2 cellular contexts compared by ENCODE assay signal in the genomic region with DNA sequence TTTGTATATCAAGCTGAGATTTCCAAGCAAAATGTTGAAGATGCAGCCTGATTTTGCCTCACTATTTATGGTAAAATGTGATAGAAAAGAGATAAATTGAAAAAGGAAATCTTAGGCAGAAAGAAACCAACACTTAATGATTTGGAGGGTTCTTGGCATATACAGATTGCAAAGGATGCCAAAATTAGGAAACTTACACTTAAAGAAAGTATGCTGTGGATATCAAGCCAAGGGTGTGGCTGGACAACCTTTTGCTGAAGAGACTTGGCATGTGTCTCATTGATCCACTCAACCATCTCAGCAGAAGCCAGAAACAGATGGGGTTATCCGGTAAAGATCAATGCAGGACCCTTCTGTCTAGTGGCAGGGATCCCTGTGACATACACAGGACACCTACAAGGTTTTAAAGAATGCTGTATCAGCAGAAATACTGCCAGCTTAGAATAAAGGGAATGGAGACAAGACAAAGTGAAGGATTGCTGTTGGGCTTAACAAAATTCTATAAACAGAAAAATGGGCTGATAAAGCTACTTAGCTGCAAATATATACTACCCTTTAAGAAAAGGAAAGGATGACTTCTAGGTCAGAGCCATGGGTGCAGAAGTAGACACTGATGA.
TF ChIP-seq lines count a peak whose summit lies in the region.

No MANE protein-coding gene starts in this region.

TF ChIP-seq in HepG2, 621 proteins besides CTCF, POLR2A, EP300 and RAD21:
- TF ChIP-seq, protein P1, sequence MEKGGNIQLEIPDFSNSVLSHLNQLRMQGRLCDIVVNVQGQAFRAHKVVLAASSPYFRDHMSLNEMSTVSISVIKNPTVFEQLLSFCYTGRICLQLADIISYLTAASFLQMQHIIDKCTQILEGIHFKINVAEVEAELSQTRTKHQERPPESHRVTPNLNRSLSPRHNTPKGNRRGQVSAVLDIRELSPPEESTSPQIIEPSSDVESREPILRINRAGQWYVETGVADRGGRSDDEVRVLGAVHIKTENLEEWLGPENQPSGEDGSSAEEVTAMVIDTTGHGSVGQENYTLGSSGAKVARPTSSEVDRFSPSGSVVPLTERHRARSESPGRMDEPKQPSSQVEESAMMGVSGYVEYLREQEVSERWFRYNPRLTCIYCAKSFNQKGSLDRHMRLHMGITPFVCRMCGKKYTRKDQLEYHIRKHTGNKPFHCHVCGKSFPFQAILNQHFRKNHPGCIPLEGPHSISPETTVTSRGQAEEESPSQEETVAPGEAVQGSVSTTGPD (CRISPR knock-in tag; IDR thresholded peaks at IDR 0.05) = no peak
- TF ChIP-seq TGIF2 (CRISPR knock-in tag; IDR thresholded peaks at IDR 0.05) = no peak
- TF ChIP-seq MAFF (IDR thresholded peaks at IDR 0.05; ENCODE audit: low read depth, low read length) = peak; percentile 99
- no peak for TF ChIP-seq ZNF629 (CRISPR knock-in tag; conservative IDR thresholded peaks at IDR 0.05)
- TF ChIP-seq, protein P2, sequence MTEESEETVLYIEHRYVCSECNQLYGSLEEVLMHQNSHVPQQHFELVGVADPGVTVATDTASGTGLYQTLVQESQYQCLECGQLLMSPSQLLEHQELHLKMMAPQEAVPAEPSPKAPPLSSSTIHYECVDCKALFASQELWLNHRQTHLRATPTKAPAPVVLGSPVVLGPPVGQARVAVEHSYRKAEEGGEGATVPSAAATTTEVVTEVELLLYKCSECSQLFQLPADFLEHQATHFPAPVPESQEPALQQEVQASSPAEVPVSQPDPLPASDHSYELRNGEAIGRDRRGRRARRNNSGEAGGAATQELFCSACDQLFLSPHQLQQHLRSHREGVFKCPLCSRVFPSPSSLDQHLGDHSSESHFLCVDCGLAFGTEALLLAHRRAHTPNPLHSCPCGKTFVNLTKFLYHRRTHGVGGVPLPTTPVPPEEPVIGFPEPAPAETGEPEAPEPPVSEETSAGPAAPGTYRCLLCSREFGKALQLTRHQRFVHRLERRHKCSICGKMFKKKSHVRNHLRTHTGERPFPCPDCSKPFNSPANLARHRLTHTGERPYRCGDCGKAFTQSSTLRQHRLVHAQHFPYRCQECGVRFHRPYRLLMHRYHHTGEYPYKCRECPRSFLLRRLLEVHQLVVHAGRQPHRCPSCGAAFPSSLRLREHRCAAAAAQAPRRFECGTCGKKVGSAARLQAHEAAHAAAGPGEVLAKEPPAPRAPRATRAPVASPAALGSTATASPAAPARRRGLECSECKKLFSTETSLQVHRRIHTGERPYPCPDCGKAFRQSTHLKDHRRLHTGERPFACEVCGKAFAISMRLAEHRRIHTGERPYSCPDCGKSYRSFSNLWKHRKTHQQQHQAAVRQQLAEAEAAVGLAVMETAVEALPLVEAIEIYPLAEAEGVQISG (CRISPR knock-in tag; IDR thresholded peaks at IDR 0.05) = no peak
- TF ChIP-seq, protein P3, sequence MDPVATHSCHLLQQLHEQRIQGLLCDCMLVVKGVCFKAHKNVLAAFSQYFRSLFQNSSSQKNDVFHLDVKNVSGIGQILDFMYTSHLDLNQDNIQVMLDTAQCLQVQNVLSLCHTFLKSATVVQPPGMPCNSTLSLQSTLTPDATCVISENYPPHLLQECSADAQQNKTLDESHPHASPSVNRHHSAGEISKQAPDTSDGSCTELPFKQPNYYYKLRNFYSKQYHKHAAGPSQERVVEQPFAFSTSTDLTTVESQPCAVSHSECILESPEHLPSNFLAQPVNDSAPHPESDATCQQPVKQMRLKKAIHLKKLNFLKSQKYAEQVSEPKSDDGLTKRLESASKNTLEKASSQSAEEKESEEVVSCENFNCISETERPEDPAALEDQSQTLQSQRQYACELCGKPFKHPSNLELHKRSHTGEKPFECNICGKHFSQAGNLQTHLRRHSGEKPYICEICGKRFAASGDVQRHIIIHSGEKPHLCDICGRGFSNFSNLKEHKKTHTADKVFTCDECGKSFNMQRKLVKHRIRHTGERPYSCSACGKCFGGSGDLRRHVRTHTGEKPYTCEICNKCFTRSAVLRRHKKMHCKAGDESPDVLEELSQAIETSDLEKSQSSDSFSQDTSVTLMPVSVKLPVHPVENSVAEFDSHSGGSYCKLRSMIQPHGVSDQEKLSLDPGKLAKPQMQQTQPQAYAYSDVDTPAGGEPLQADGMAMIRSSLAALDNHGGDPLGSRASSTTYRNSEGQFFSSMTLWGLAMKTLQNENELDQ (CRISPR knock-in tag; IDR thresholded peaks at IDR 0.05; ENCODE audit: borderline replicate concordance) = no peak
- TF ChIP-seq, protein P4, sequence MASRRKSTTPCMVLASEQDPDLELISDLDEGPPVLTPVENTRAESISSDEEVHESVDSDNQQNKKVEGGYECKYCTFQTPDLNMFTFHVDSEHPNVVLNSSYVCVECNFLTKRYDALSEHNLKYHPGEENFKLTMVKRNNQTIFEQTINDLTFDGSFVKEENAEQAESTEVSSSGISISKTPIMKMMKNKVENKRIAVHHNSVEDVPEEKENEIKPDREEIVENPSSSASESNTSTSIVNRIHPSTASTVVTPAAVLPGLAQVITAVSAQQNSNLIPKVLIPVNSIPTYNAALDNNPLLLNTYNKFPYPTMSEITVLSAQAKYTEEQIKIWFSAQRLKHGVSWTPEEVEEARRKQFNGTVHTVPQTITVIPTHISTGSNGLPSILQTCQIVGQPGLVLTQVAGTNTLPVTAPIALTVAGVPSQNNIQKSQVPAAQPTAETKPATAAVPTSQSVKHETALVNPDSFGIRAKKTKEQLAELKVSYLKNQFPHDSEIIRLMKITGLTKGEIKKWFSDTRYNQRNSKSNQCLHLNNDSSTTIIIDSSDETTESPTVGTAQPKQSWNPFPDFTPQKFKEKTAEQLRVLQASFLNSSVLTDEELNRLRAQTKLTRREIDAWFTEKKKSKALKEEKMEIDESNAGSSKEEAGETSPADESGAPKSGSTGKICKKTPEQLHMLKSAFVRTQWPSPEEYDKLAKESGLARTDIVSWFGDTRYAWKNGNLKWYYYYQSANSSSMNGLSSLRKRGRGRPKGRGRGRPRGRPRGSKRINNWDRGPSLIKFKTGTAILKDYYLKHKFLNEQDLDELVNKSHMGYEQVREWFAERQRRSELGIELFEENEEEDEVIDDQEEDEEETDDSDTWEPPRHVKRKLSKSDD (CRISPR knock-in tag; IDR thresholded peaks at IDR 0.05; ENCODE audit: low read depth) = no peak
- TF ChIP-seq, protein P5, sequence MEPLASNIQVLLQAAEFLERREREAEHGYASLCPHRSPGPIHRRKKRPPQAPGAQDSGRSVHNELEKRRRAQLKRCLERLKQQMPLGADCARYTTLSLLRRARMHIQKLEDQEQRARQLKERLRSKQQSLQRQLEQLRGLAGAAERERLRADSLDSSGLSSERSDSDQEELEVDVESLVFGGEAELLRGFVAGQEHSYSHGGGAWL (CRISPR knock-in tag; IDR thresholded peaks at IDR 0.05) = no peak
- no peak for TF ChIP-seq YEATS2 (CRISPR knock-in tag; IDR thresholded peaks at IDR 0.05; ENCODE audit: borderline replicate concordance)
- no peak for TF ChIP-seq CBX2 (IDR thresholded peaks at IDR 0.05; ENCODE audit: low read depth, low read length)
- TF ChIP-seq CBX2 (CRISPR knock-in tag; IDR thresholded peaks at IDR 0.05; ENCODE audit: low read depth) = no peak
- no peak for TF ChIP-seq KLF13 (CRISPR knock-in tag; IDR thresholded peaks at IDR 0.05)
- no peak for TF ChIP-seq POLR2AphosphoS5 (IDR thresholded peaks at IDR 0.05; ENCODE audit: low read depth, low read length)
- no peak for TF ChIP-seq BHLHE40 (IDR thresholded peaks at IDR 0.05; ENCODE audit: low read length)
- TF ChIP-seq MAFK (conservative IDR thresholded peaks at IDR 0.05 in 1 of 2, IDR thresholded peaks at IDR 0.05 in 1 of 2; ENCODE audit: low read length in 2 of 2) = peak; percentile 97 to 99

TF ChIP-seq in K562, 482 proteins besides CTCF, POLR2A, EP300 and RAD21:
- TF ChIP-seq C11orf30 (IDR thresholded peaks at IDR 0.05; ENCODE audit: low read depth) (peak; percentile 83), PHTF2 (CRISPR knock-in tag; IDR thresholded peaks at IDR 0.05) (no peak), NCOA6 (IDR thresholded peaks at IDR 0.05) (no peak), ZFP36 (IDR thresholded peaks at IDR 0.05; ENCODE audit: low read depth, low read length, partially characterized antibody) (no peak), MAFF (IDR thresholded peaks at IDR 0.05; ENCODE audit: low read length) (peak; percentile 91), MAFG (tag; conservative IDR thresholded peaks at IDR 0.05) (peak; percentile 88), ZNF253 (CRISPR knock-in tag; conservative IDR thresholded peaks at IDR 0.05) (no peak), MAFK (IDR thresholded peaks at IDR 0.05; ENCODE audit: low read length) (peak; percentile 93), KAT2B (IDR thresholded peaks at IDR 0.05; ENCODE audit: low read depth, low read length) (no peak), ZNF347 (CRISPR knock-in tag; IDR thresholded peaks at IDR 0.05; ENCODE audit: low read depth) (no peak), ZNF316 (IDR thresholded peaks at IDR 0.05) (peak; percentile 90), ZNF274 (IDR thresholded peaks at IDR 0.05; ENCODE audit: borderline replicate concordance, low read depth, low read length) (no peak), TEAD1 (CRISPR knock-in tag; IDR thresholded peaks at IDR 0.05) (no peak)
- TF ChIP-seq, protein P6, sequence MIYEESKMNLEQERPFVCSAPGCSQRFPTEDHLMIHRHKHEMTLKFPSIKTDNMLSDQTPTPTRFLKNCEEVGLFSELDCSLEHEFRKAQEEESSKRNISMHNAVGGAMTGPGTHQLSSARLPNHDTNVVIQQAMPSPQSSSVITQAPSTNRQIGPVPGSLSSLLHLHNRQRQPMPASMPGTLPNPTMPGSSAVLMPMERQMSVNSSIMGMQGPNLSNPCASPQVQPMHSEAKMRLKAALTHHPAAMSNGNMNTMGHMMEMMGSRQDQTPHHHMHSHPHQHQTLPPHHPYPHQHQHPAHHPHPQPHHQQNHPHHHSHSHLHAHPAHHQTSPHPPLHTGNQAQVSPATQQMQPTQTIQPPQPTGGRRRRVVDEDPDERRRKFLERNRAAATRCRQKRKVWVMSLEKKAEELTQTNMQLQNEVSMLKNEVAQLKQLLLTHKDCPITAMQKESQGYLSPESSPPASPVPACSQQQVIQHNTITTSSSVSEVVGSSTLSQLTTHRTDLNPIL (CRISPR knock-in tag; IDR thresholded peaks at IDR 0.05) = no peak
- TF ChIP-seq, protein P3 (CRISPR knock-in tag; IDR thresholded peaks at IDR 0.05; ENCODE audit: borderline replicate concordance) = no peak
- TF ChIP-seq, protein P7, sequence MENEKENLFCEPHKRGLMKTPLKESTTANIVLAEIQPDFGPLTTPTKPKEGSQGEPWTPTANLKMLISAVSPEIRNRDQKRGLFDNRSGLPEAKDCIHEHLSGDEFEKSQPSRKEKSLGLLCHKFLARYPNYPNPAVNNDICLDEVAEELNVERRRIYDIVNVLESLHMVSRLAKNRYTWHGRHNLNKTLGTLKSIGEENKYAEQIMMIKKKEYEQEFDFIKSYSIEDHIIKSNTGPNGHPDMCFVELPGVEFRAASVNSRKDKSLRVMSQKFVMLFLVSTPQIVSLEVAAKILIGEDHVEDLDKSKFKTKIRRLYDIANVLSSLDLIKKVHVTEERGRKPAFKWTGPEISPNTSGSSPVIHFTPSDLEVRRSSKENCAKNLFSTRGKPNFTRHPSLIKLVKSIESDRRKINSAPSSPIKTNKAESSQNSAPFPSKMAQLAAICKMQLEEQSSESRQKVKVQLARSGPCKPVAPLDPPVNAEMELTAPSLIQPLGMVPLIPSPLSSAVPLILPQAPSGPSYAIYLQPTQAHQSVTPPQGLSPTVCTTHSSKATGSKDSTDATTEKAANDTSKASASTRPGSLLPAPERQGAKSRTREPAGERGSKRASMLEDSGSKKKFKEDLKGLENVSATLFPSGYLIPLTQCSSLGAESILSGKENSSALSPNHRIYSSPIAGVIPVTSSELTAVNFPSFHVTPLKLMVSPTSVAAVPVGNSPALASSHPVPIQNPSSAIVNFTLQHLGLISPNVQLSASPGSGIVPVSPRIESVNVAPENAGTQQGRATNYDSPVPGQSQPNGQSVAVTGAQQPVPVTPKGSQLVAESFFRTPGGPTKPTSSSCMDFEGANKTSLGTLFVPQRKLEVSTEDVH (IDR thresholded peaks at IDR 0.05; ENCODE audit: low read depth, partially characterized antibody) = no peak
TF ChIP-seq in K562: peak in this region for 5.
